In the genomic region with DNA sequence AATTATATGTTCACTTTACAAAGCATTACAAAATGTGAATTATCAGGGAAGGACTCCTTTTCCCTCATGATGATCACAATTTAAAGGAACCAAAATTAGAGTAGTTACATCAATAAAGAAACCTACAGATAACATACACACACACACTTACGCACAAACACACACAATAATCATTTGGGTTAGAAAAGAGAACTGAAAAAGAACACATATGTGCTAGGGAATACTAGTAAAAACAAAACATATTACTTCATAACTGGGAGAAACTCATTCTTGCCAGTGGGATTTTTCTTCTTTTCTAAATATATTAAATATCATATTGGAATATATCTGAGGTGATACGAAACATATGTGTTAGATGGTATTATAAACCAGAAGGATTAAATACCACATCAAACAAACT, we compare ENCODE assay signal across 2 cellular contexts.
TF ChIP-seq lines count a peak whose summit lies in the region.

No MANE protein-coding gene starts in this region.

TF ChIP-seq in A549, 52 proteins besides CTCF, POLR2A, EP300 and RAD21 (continued from another document):
- TF ChIP-seq HOXB5 (CRISPR knock-in tag; IDR thresholded peaks at IDR 0.05): no peak
- TF ChIP-seq CHD2 (IDR thresholded peaks at IDR 0.05; ENCODE audit: low read length, partially characterized antibody): no peak

TF ChIP-seq in GM12878, 131 proteins besides CTCF, POLR2A, EP300 and RAD21 (continued from another document):
- TF ChIP-seq, protein P1, sequence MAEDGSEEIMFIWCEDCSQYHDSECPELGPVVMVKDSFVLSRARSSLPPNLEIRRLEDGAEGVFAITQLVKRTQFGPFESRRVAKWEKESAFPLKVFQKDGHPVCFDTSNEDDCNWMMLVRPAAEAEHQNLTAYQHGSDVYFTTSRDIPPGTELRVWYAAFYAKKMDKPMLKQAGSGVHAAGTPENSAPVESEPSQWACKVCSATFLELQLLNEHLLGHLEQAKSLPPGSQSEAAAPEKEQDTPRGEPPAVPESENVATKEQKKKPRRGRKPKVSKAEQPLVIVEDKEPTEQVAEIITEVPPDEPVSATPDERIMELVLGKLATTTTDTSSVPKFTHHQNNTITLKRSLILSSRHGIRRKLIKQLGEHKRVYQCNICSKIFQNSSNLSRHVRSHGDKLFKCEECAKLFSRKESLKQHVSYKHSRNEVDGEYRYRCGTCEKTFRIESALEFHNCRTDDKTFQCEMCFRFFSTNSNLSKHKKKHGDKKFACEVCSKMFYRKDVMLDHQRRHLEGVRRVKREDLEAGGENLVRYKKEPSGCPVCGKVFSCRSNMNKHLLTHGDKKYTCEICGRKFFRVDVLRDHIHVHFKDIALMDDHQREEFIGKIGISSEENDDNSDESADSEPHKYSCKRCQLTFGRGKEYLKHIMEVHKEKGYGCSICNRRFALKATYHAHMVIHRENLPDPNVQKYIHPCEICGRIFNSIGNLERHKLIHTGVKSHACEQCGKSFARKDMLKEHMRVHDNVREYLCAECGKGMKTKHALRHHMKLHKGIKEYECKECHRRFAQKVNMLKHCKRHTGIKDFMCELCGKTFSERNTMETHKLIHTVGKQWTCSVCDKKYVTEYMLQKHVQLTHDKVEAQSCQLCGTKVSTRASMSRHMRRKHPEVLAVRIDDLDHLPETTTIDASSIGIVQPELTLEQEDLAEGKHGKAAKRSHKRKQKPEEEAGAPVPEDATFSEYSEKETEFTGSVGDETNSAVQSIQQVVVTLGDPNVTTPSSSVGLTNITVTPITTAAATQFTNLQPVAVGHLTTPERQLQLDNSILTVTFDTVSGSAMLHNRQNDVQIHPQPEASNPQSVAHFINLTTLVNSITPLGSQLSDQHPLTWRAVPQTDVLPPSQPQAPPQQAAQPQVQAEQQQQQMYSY (CRISPR knock-in tag; IDR thresholded peaks at IDR 0.05): no peak
- TF ChIP-seq IKZF2 (IDR thresholded peaks at IDR 0.05) (peak; percentile 34 to 68; a peak in 3 of 4 replicates), SPI1 (IDR thresholded peaks at IDR 0.05; ENCODE audit: borderline replicate concordance, insufficient read depth, low read depth, low read length) (peak; percentile 44; the same call in 1 of the 2 replicates), ATF7 (IDR thresholded peaks at IDR 0.05; ENCODE audit: low read depth) (peak; percentile 76), MTA2 (IDR thresholded peaks at IDR 0.05; ENCODE audit: low read depth) (peak; percentile 61; the same call in 1 of the 2 replicates), NFIC (IDR thresholded peaks at IDR 0.05; ENCODE audit: low read depth, low read length) (peak; percentile 49; the same call in 1 of the 2 replicates), JUNB (IDR thresholded peaks at IDR 0.05) (peak; percentile 75), GABPA (IDR thresholded peaks at IDR 0.05; ENCODE audit: low read depth) (no peak)
- TF ChIP-seq, protein P2, sequence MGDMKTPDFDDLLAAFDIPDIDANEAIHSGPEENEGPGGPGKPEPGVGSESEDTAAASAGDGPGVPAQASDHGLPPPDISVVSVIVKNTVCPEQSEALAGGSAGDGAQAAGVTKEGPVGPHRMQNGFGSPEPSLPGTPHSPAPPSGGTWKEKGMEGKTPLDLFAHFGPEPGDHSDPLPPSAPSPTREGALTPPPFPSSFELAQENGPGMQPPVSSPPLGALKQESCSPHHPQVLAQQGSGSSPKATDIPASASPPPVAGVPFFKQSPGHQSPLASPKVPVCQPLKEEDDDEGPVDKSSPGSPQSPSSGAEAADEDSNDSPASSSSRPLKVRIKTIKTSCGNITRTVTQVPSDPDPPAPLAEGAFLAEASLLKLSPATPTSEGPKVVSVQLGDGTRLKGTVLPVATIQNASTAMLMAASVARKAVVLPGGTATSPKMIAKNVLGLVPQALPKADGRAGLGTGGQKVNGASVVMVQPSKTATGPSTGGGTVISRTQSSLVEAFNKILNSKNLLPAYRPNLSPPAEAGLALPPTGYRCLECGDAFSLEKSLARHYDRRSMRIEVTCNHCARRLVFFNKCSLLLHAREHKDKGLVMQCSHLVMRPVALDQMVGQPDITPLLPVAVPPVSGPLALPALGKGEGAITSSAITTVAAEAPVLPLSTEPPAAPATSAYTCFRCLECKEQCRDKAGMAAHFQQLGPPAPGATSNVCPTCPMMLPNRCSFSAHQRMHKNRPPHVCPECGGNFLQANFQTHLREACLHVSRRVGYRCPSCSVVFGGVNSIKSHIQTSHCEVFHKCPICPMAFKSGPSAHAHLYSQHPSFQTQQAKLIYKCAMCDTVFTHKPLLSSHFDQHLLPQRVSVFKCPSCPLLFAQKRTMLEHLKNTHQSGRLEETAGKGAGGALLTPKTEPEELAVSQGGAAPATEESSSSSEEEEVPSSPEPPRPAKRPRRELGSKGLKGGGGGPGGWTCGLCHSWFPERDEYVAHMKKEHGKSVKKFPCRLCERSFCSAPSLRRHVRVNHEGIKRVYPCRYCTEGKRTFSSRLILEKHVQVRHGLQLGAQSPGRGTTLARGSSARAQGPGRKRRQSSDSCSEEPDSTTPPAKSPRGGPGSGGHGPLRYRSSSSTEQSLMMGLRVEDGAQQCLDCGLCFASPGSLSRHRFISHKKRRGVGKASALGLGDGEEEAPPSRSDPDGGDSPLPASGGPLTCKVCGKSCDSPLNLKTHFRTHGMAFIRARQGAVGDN (IDR thresholded peaks at IDR 0.05): no peak
- TF ChIP-seq, protein P3, sequence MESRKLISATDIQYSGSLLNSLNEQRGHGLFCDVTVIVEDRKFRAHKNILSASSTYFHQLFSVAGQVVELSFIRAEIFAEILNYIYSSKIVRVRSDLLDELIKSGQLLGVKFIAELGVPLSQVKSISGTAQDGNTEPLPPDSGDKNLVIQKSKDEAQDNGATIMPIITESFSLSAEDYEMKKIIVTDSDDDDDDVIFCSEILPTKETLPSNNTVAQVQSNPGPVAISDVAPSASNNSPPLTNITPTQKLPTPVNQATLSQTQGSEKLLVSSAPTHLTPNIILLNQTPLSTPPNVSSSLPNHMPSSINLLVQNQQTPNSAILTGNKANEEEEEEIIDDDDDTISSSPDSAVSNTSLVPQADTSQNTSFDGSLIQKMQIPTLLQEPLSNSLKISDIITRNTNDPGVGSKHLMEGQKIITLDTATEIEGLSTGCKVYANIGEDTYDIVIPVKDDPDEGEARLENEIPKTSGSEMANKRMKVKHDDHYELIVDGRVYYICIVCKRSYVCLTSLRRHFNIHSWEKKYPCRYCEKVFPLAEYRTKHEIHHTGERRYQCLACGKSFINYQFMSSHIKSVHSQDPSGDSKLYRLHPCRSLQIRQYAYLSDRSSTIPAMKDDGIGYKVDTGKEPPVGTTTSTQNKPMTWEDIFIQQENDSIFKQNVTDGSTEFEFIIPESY (IDR thresholded peaks at IDR 0.05): no peak
